In genomic region chr12:26473291-26473690, GRCh38 we compare ENCODE assay signal across 9 cellular contexts.
DNase-seq lines count a peak whose midpoint lies in the region; ATAC-seq and TF ChIP-seq lines count a peak whose summit lies in the region.
"Had no signal": no experiment of that assay in that cellular context is flagged by ENCODE, and none has a peak within 500 bp of the region (broad histone marks: within the 10 kb centered on the region; RNA-seq: fewer than 3 reads in every experiment).

No MANE protein-coding gene starts in this region.

- no peak for TF ChIP-seq POLR2A in lower leg skin (IDR thresholded peaks at IDR 0.05)

- ATAC-seq in GM19467 (IDR thresholded peaks at IDR 0.05; ENCODE audit: unreplicated experiment) (peak; percentile 84), HG03442 (IDR thresholded peaks at IDR 0.05; ENCODE audit: unreplicated experiment) (peak; percentile 85)

- TF ChIP-seq CTCF in lower leg skin (IDR thresholded peaks at IDR 0.05) = no peak

- no peak overlapping the region for H3K4me3 ChIP-seq in BLaER1 treated with 17β-estradiol and CSF1 and Interleukin-3, amounts not matched to agents 10 nM and 100 nM
- H3K4me3 ChIP-seq in lower leg skin (ENCODE audit: low read depth, poor library complexity, severe bottlenecking) = no peak overlapping the region

- intact Hi-C loops in lower leg skin (cut with DNase I; ENCODE audit: low total_unique reads) = no loop called here
- intact Hi-C loops in activated CD4-positive, alpha-beta T cell treated with anti-CD3 and anti-CD28 coated beads, Interleukin-2, amount 10 ng/mL, durations not matched to agents 24 days and 14 days (cut with micrococcal nuclease) = no loop called here

- peaks cover 0 to 10% (median 4%) of the 10 kb centered on the region in 11 experiments; a peak in 5 of 22 replicates for H3K9me3 ChIP-seq in BLaER1 treated with 17β-estradiol and CSF1 and Interleukin-3, amounts not matched to agents 10 nM and 100 nM (replicated peaks in 1 of 11)

- peaks cover 4% of the 10 kb centered on the region for H3K4me1 Mint-ChIP-seq in activated naive CD8-positive, alpha-beta T cell treated with anti-CD3 and anti-CD28 coated beads for 36 hours
- H3K4me1 Mint-ChIP-seq in activated CD4-positive, alpha-beta T cell treated with anti-CD3 and anti-CD28 coated beads, Interleukin-2, amount 10 ng/mL, durations not matched to agents 7 days and 5 days = peaks cover 26% of the 10 kb centered on the region
- peaks cover 25% of the 10 kb centered on the region for H3K4me1 Mint-ChIP-seq in activated CD4-positive, alpha-beta T cell treated with anti-CD3 and anti-CD28 coated beads, Interleukin-2, amount 10 ng/mL, durations not matched to agents 24 days and 14 days

- H3K27ac Mint-ChIP-seq in activated naive CD8-positive, alpha-beta T cell treated with anti-CD3 and anti-CD28 coated beads for 36 hours = peak overlapping the region; percentile 36
- H3K27ac Mint-ChIP-seq in activated CD4-positive, alpha-beta T cell treated with anti-CD3 and anti-CD28 coated beads, Interleukin-2, amount 10 ng/mL, durations not matched to agents 7 days and 5 days = no peak overlapping the region
- H3K27ac Mint-ChIP-seq in activated CD4-positive, alpha-beta T cell treated with anti-CD3 and anti-CD28 coated beads, Interleukin-2, amount 10 ng/mL, durations not matched to agents 24 days and 14 days = no peak overlapping the region

- POLR2A ChIA-PET in activated CD4-positive, alpha-beta T cell treated with anti-CD3 and anti-CD28 coated beads, Interleukin-2, amount 10 ng/mL, durations not matched to agents 7 days and 5 days (lab: Charles Lee) = no interaction called here

- 68% methylated on average over 1 of the region's 1 CpG for WGBS in lower leg skin, 2 donors

- H3K36me3 ChIP-seq in BLaER1 treated with 17β-estradiol and CSF1 and Interleukin-3, amounts not matched to agents 10 nM and 100 nM = peaks cover 0 to 41% (median 8%) of the 10 kb centered on the region in 11 experiments; a peak in 13 of 22 replicates

- no peaks in the 10 kb centered on the region for H3K27me3 Mint-ChIP-seq in activated naive CD8-positive, alpha-beta T cell treated with anti-CD3 and anti-CD28 coated beads for 36 hours
- no peaks in the 10 kb centered on the region for H3K27me3 Mint-ChIP-seq in activated CD4-positive, alpha-beta T cell treated with anti-CD3 and anti-CD28 coated beads, Interleukin-2, amount 10 ng/mL, durations not matched to agents 7 days and 5 days
- no peaks in the 10 kb centered on the region for H3K27me3 Mint-ChIP-seq in activated CD4-positive, alpha-beta T cell treated with anti-CD3 and anti-CD28 coated beads, Interleukin-2, amount 10 ng/mL, durations not matched to agents 24 days and 14 days

- peaks cover 0 to 6% (median 0%) of the 10 kb centered on the region in 11 experiments; a peak in 2 of 22 replicates for H4K20me1 ChIP-seq in BLaER1 treated with 17β-estradiol and CSF1 and Interleukin-3, amounts not matched to agents 10 nM and 100 nM

- H3K9ac ChIP-seq in BLaER1 treated with 17β-estradiol and CSF1 and Interleukin-3, amounts not matched to agents 10 nM and 100 nM = peak overlapping the region in 7 of 11 experiments; percentile 7 to 66 (median 43); a peak in 11 of 22 replicates

- no peak for DNase-seq in activated naive CD8-positive, alpha-beta T cell treated with anti-CD3 and anti-CD28 coated beads for 36 hours
- DNase-seq in activated CD4-positive, alpha-beta T cell treated with anti-CD3 and anti-CD28 coated beads, Interleukin-2, amount 10 ng/mL, durations not matched to agents 7 days and 5 days = no peak
- DNase-seq in lower leg skin (ENCODE audit: low spot score in 2 of 2) (no peak), NCI-H510A (lab: John Stamatoyannopoulos, UW) (no peak)
- no peak for DNase-seq in activated CD4-positive, alpha-beta T cell treated with anti-CD3 and anti-CD28 coated beads, Interleukin-2, amount 10 ng/mL, durations not matched to agents 24 days and 14 days
- DNase-seq: DND-41 had no signal

- H3K4me1 ChIP-seq in BLaER1 treated with 17β-estradiol and CSF1 and Interleukin-3, amounts not matched to agents 10 nM and 100 nM = peaks cover 12 to 57% (median 37%) of the 10 kb centered on the region in 10 experiments

- no peaks in the 10 kb centered on the region for H3K9me3 Mint-ChIP-seq in activated naive CD8-positive, alpha-beta T cell treated with anti-CD3 and anti-CD28 coated beads for 36 hours
- no peaks in the 10 kb centered on the region for H3K9me3 Mint-ChIP-seq in activated CD4-positive, alpha-beta T cell treated with anti-CD3 and anti-CD28 coated beads, Interleukin-2, amount 10 ng/mL, durations not matched to agents 7 days and 5 days
- H3K9me3 Mint-ChIP-seq in activated CD4-positive, alpha-beta T cell treated with anti-CD3 and anti-CD28 coated beads, Interleukin-2, amount 10 ng/mL, durations not matched to agents 24 days and 14 days = peaks cover 11% of the 10 kb centered on the region

- H3K4me2 ChIP-seq in BLaER1 treated with 17β-estradiol and CSF1 and Interleukin-3, amounts not matched to agents 10 nM and 100 nM = peak overlapping the region; percentile 2 to 88 (median 59); a peak in 19 of 22 replicates

- H3K36me3 Mint-ChIP-seq in activated naive CD8-positive, alpha-beta T cell treated with anti-CD3 and anti-CD28 coated beads for 36 hours = peaks cover 35% of the 10 kb centered on the region
- peaks cover 41% of the 10 kb centered on the region for H3K36me3 Mint-ChIP-seq in activated CD4-positive, alpha-beta T cell treated with anti-CD3 and anti-CD28 coated beads, Interleukin-2, amount 10 ng/mL, durations not matched to agents 7 days and 5 days (ENCODE audit: low read depth)
- H3K36me3 Mint-ChIP-seq in activated CD4-positive, alpha-beta T cell treated with anti-CD3 and anti-CD28 coated beads, Interleukin-2, amount 10 ng/mL, durations not matched to agents 24 days and 14 days (ENCODE audit: low read depth) = peaks cover 38% of the 10 kb centered on the region

- CTCF ChIA-PET in activated CD4-positive, alpha-beta T cell treated with anti-CD3 and anti-CD28 coated beads, Interleukin-2, amount 10 ng/mL, durations not matched to agents 7 days and 5 days (lab: Charles Lee) = no interaction called here

- no peak overlapping the region for H3K4me3 Mint-ChIP-seq in activated naive CD8-positive, alpha-beta T cell treated with anti-CD3 and anti-CD28 coated beads for 36 hours
- H3K4me3 Mint-ChIP-seq in activated CD4-positive, alpha-beta T cell treated with anti-CD3 and anti-CD28 coated beads, Interleukin-2, amount 10 ng/mL, durations not matched to agents 7 days and 5 days = no peak overlapping the region
- no peak overlapping the region for H3K4me3 Mint-ChIP-seq in activated CD4-positive, alpha-beta T cell treated with anti-CD3 and anti-CD28 coated beads, Interleukin-2, amount 10 ng/mL, durations not matched to agents 24 days and 14 days

- H3K27me3 ChIP-seq in BLaER1 treated with 17β-estradiol and CSF1 and Interleukin-3, amounts not matched to agents 10 nM and 100 nM = no peaks in the 10 kb centered on the region

- peak overlapping the region in 8 of 11 experiments; percentile 64 to 89 (median 84); a peak in 16 of 22 replicates for H3K27ac ChIP-seq in BLaER1 treated with 17β-estradiol and CSF1 and Interleukin-3, amounts not matched to agents 10 nM and 100 nM
